ENCODE assay signal across 8 cellular contexts in the genomic region with DNA sequence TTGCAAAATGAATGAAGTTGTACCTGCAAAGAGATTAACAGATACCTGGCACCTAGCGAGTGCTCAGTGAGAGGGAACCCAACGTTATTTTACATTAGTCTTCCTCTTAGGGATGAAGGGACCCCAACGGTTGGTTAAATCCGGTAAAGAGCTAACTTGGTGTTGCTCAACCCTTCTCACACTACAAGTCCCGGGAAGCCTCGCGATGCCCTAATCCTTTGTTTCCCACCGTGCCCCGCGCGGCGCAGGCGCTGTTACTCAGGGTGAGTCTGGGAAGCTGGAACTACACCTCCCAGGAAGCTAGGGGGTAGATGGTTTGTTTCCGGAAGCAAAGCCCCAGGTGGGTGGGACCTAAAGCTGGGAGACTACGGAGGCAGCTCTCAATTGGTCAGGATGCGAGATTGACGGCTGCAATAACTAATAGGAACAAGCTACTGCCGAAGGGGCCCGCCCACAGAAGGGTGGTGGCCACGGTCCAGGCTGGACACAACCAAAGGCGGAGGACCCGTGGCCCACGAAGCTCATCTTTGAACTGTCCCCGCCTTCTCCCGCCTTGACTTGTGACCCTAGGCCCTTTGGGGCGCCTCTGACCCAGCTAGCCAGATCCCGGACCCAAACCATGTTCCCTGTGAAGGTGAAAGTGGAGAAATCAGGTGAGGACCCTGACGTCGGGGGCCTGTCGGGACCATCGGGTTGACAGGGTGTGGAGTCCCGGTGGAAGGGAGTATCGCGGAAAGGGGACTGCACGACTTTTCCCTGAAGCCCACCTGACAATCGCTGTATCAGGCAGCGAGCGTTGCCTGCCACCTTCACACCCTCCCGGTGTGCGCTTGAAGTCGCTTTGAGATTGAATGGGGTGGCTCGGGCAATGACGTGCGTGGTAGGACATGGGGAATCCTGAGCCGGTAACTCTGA. TPM values are rescaled to one million over a fixed set of nuclear protein-coding genes. Genes with fewer than 3 reads are reported as not detected.
DNase-seq lines count a peak whose midpoint lies in the region; ATAC-seq and TF ChIP-seq lines count a peak whose summit lies in the region.

A gene with protein sequence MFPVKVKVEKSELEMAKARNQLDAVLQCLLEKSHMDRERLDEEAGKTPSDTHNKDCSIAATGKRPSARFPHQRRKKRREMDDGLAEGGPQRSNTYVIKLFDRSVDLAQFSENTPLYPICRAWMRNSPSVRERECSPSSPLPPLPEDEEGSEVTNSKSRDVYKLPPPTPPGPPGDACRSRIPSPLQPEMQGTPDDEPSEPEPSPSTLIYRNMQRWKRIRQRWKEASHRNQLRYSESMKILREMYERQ (plus strand): TSS at position 471 of the 915 bp plus-strand sequence. CDS start 149 bp downstream, at position 620.

- peak; percentile 68 for TF ChIP-seq POLR2A in GM19193 (IDR thresholded peaks at IDR 0.05; ENCODE audit: extremely low read depth, insufficient read depth, insufficient read length)

- ATAC-seq in HG03439 (IDR thresholded peaks at IDR 0.05; ENCODE audit: unreplicated experiment): peak; percentile 70

- TF ChIP-seq CTCF in choroid plexus epithelial cell (conservative IDR thresholded peaks at IDR 0.05; ENCODE audit: low read depth, low read length) (peak; percentile 20), kidney epithelial cell (IDR thresholded peaks at IDR 0.05; ENCODE audit: insufficient read depth, low read length, poor library complexity, severe bottlenecking) (no peak)

- H3K4me3 ChIP-seq in choroid plexus epithelial cell (ENCODE audit: low read depth, low read length) (peak within 1 kb of the TSS; percentile 70), kidney epithelial cell (ENCODE audit: low read depth, low read length) (peak within 1 kb of the TSS; percentile 89)

- DNase-seq in AML-193 (lab: John Stamatoyannopoulos, UW): peak; percentile 97
- DNase-seq in NCI-H510A treated with DMSO at 0.1 percent for 48 hours (lab: John Stamatoyannopoulos, UW): peak; percentile 98
- peak; percentile 97 for DNase-seq in activated CD4-positive, alpha-beta T cell treated with anti-CD3 and anti-CD28 coated beads for 24 hours (ENCODE audit: low read depth in 2 of 2)
- DNase-seq in choroid plexus epithelial cell (ENCODE audit: low read depth): peak; percentile 100
- peak; percentile 96 for DNase-seq in kidney epithelial cell (ENCODE audit: low read depth)
- peak; percentile 97 to 98 for DNase-seq in stimulated activated CD4-positive, alpha-beta T cell treated with anti-CD3 and anti-CD28 coated beads, Interleukin-15, amount 100 ng/mL, for 48 hours (ENCODE audit: low read depth in 2 of 2)

- no peaks in the 10 kb centered on the region for H3K27me3 ChIP-seq in kidney epithelial cell (ENCODE audit: control insufficient read depth, insufficient read depth, low read length)

- H3K36me3 ChIP-seq in kidney epithelial cell (ENCODE audit: control insufficient read depth, insufficient read depth, low read length): no peaks in the 10 kb centered on the region

RNA-seq across cellular contexts. Expression of the gene that starts here (rescaled TPM):
- 15.1 and 22.0 TPM in 2 replicates for total RNA-seq in kidney epithelial cell

Comparison
In these comparisons a context has a peak if more than half of its experiments do, and no peak if none do; other contexts are left out.
1. Peak in every context shown above with its lines: DNase-seq, ATAC-seq and H3K4me3 ChIP-seq.